In the genomic region with DNA sequence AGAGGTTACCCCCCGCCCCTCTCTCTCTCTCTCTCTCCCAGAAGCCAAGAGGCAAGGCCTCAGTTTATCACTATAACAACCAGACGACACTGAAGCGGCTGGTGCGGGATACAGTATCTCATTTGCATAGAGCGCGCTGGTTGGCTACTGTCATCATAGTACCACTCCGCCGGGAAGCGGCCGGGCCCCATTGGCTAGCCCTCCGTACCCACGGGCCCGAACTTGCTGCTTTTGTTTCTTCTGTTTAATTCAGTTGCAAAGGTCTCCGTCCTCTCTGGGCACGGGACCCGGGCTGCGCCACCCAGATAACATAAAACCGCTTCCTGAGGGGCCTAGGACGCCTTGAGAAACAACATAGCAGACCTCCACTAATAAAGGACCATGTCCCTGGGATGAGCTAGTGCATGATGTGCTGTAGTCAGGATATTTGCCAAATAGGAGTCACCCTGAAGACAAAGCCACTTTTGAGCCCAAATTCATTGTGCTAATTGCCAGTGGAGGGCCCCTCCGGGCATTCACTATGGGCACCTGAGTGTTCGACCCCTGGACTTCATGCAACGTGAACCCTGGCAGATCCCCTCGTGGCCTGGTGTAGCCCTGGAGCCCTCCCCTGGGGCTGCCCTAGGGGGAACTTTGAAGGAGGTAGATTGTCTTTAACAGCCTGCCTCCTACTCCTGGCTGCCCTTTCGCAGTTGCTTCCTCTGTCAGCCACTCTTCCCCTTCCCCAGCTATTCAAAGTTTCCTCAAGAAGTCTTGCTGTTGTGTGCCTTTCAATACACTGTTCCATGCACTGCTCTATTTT, we compare ENCODE assay signal across 8 cellular contexts.
A peak's percentile ranks its signal among the peaks of the same experiment; 100 is the strongest.
DNase-seq lines count a peak whose midpoint lies in the region; ATAC-seq and FAIRE-seq lines count a peak whose summit lies in the region.

A gene (minus strand): TSS at position 91 of the 802 bp plus-strand sequence. CDS start 242 bp downstream, outside the sequence.

- peak; percentile 94 for FAIRE-seq in islet of Langerhans (lab: Jason Lieb, UNC)

- DNase-seq in DMS53 treated with DMSO at 0.1 percent for 48 hours (lab: John Stamatoyannopoulos, UW; ENCODE audit: unreplicated experiment) (peak; percentile 84), NCI-H2081 (lab: John Stamatoyannopoulos, UW) (peak; percentile 86 to 95), cerebellar cortex (ENCODE audit: low spot score) (peak; percentile 72)
- peak; percentile 34 to 38 for DNase-seq in activated CD4-positive, alpha-beta T cell treated with anti-CD3 and anti-CD28 coated beads for 4 hours
- peak; percentile 10 to 33 for DNase-seq in stimulated activated CD4-positive, alpha-beta T cell treated with anti-CD3 and anti-CD28 coated beads, Interleukin-15, amount 100 ng/mL, for 1 hour (ENCODE audit: low read depth in 1 of 2, low spot score in 1 of 2)
- DNase-seq in NK-92 treated with Interleukin-12 subunit alpha and Interleukin-12 subunit beta, amount 100 ng/mL, for 24 hours (lab: John Stamatoyannopoulos, UW): no peak

- peak; percentile 93 for ATAC-seq in HG02610 (IDR thresholded peaks at IDR 0.05; ENCODE audit: unreplicated experiment)
